Comparison of ENCODE assay signal across 8 cellular contexts in the genomic region with DNA sequence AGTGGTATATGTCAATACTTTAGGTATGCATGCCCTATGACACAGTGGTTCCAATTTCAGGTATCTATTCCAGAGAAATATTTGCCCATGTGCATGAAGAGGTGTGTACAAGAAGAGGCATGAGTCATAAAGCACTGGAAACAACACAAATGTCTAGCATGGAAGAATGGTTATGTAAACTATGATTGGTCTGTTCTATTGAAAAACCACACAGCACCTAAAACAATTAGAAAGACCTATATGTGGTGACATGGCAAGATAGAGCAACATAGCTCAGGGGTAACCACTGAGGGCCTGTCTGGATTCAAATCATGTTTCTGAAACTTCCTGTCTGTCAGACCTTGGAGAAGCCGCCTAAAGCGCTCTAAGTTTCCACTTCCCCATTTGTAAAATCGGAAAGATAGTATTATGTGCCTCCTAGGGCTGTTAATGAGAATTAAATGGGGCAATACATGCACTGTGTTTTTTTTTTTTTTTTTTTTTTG.
A peak's percentile ranks its signal among the peaks of the same experiment; 100 is the strongest.
DNase-seq lines count a peak whose midpoint lies in the region; ATAC-seq and TF ChIP-seq lines count a peak whose summit lies in the region.

No MANE protein-coding gene starts in this region.

- no peak overlapping the region for H3K27ac Mint-ChIP-seq in T-helper 17 cell

- no peaks in the 10 kb centered on the region for H3K4me1 ChIP-seq in lung (ENCODE audit: control insufficient read depth in 2 of 2, insufficient read depth in 2 of 2, low read length in 2 of 2)

- no peak overlapping the region for H3K27ac ChIP-seq in lung (ENCODE audit: low read depth in 1 of 2, low read length in 1 of 2)

- 28 to 73% methylated on average over 3 of the region's 3 CpGs for WGBS in lung, 2 donors

- H3K4me3 Mint-ChIP-seq in T-helper 17 cell, result no peak overlapping the region

- ATAC-seq in GM19468 (IDR thresholded peaks at IDR 0.05; ENCODE audit: extremely low read depth, unreplicated experiment) (peak; percentile 47), HG03457 (IDR thresholded peaks at IDR 0.05; ENCODE audit: unreplicated experiment) (peak; percentile 82), T-helper 17 cell (peak; percentile 69), lung (ENCODE audit: insufficient read depth, low FRiP score) (peak; percentile 33)

- H3K36me3 Mint-ChIP-seq in T-helper 17 cell (ENCODE audit: low read depth), result no peaks in the 10 kb centered on the region

- peaks cover 5% of the 10 kb centered on the region for H3K4me1 Mint-ChIP-seq in T-helper 17 cell

- DNase-seq in GM10266 (ENCODE audit: extremely low spot score) (peak; percentile 27), T-helper 17 cell (no peak), lung (ENCODE audit: low spot score) (no peak), cerebellar cortex (ENCODE audit: low spot score) (no peak), ureter (ENCODE audit: low spot score) (no peak)
- no peak for DNase-seq in activated CD4-positive, CD25-positive, alpha-beta regulatory T cell treated with anti-CD3 and anti-CD28 coated beads, Interleukin-2, amount 50 U/mL, for 72 hours

- H3K4me3 ChIP-seq in lung, result no peak overlapping the region

- no peaks in the 10 kb centered on the region for H3K27me3 Mint-ChIP-seq in T-helper 17 cell

- no peaks in the 10 kb centered on the region for H3K9me3 ChIP-seq in T-helper 17 cell (ENCODE audit: control insufficient read depth, low read length, poor library complexity, severe bottlenecking)
- H3K9me3 ChIP-seq in lung (ENCODE audit: control insufficient read depth in 2 of 2, insufficient read depth in 1 of 2, low read length in 1 of 2), result no peaks in the 10 kb centered on the region

- TF ChIP-seq CTCF in GM10266 (IDR thresholded peaks at IDR 0.05; ENCODE audit: control insufficient read depth, insufficient read depth, low read depth, missing control alignments) (no peak), lung (IDR thresholded peaks at IDR 0.05; ENCODE audit: control extremely low read depth, extremely low read depth) (no peak)

- no peaks in the 10 kb centered on the region for H3K36me3 ChIP-seq in lung (ENCODE audit: control insufficient read depth in 2 of 2, insufficient read depth in 2 of 2, low read length in 2 of 2)

- H3K27me3 ChIP-seq in lung (ENCODE audit: control insufficient read depth, insufficient read depth), result no peaks in the 10 kb centered on the region
